10 cellular contexts compared by ENCODE assay signal in the genomic region with DNA sequence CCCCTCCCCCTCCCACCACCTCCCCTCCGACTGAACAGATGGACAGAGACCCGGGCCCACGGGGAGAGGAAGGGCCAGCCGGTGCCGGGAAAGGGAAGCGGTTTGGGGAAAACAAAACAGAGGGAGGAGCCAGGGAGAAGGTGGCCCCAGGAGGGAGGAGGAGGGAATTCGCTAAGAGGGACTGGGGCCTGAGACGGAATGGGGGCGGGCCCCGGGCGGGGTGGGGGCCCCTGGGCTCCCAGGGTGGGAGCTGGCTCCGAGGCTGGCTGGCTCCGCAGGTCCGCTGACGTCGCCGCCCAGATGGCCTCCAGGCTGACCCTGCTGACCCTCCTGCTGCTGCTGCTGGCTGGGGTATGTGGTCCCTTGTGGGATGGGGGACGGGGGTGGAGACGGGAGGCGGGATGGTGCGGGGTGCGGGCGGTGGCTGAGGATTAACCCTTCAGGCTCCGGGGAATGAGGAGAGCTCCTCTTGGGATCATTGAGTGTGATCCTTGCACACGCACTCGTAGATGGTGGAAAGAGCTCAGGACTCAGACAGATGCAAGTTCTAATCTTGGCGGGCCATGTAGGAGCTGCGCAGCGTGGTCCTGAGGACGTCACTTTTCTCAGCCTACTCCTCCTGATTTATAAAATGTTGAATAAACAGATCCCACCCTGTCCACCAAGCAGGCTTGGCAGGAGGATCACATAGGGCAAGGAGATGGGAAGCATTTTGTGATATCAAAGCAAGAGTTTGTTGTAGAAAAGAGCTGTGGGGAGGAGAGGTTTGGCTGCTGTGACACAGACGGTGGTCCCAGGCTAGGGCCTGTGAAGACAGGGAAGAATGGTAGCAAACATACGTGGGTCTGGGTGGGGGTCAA. TPM values are rescaled to one million over a fixed set of nuclear protein-coding genes. Genes with fewer than 3 reads are reported as not detected.
DNase-seq lines count a peak whose midpoint lies in the region; ATAC-seq, FAIRE-seq and TF ChIP-seq lines count a peak whose summit lies in the region.
"Had no signal": no experiment of that assay in that cellular context is flagged by ENCODE, and none has a peak within 500 bp of the region (broad histone marks: within the 10 kb centered on the region; RNA-seq: fewer than 3 reads in every experiment).

No MANE protein-coding gene starts in this region.

- H3K27me3 ChIP-seq in HCT116 (ENCODE audit: insufficient read depth, low read length) = no peaks in the 10 kb centered on the region

- no peaks in the 10 kb centered on the region for H4K20me1 ChIP-seq in HCT116 (ENCODE audit: insufficient read depth)

- H3K9me2 ChIP-seq in HCT116 (ENCODE audit: insufficient read depth) = no peaks in the 10 kb centered on the region

- H3K4me3 ChIP-seq in HCT116 (replicated peaks in 1 of 2; ENCODE audit: low read depth in 1 of 2, low read length in 2 of 2) (peak overlapping the region; percentile 19 to 26), cardiac fibroblast (replicated peaks in 1 of 2; ENCODE audit: low read depth in 2 of 2, low read length in 2 of 2) (peak overlapping the region; percentile 61 to 66), kidney (ENCODE audit: low read length in 2 of 2) (peak overlapping the region; percentile 70 to 81)

- peak overlapping the region; percentile 57 for H3K4me2 ChIP-seq in HCT116 (ENCODE audit: low read length)

- FAIRE-seq in kidney (lab: Jason Lieb, UNC) = no peak

- H3K79me2 ChIP-seq in HCT116 (ENCODE audit: insufficient read depth, low read length) = no peaks in the 10 kb centered on the region

- TF ChIP-seq RAD21 in HCT116 (IDR thresholded peaks at IDR 0.05; ENCODE audit: low read depth) = no peak

- ATAC-seq in HCT116 (peak; percentile 85), GM21381 (IDR thresholded peaks at IDR 0.05; ENCODE audit: unreplicated experiment) (no peak), GM18519 (IDR thresholded peaks at IDR 0.05; ENCODE audit: low FRiP score, unreplicated experiment) (no peak), HG02571 (IDR thresholded peaks at IDR 0.05; ENCODE audit: unreplicated experiment) (no peak)

- intact Hi-C loops in HCT116 (cut with micrococcal nuclease) = no loop called here
- intact Hi-C loops in kidney (cut with DNase I) = no loop called here

- H3K4me1 ChIP-seq in HCT116 (ENCODE audit: control insufficient read depth in 1 of 2, insufficient read depth in 2 of 2, low read length in 2 of 2) (peaks cover 0 to 9% of the 10 kb centered on the region in 2 experiments; a peak in 2 of 4 replicates), kidney (ENCODE audit: control insufficient read depth in 1 of 2, insufficient read depth in 1 of 2, low read depth in 1 of 2, low read length in 2 of 2) (peaks cover 0 to 6% of the 10 kb centered on the region in 2 donors)

- no TSS peak for BruUV-seq in HCT116 (replicated peaks; lab: Mats Ljungman, UMichigan)

- TF ChIP-seq POLR2A in HCT116 (IDR thresholded peaks at IDR 0.05; ENCODE audit: borderline replicate concordance, extremely low read depth, insufficient read depth, insufficient read length) = no peak

- POLR2A ChIA-PET in HCT116 (lab: Charles Lee) = interaction anchor here (0.6 kb wide), 1 partner anchor 29 kb away, joined by 4 read pairs; no protein-coding TSS in a partner anchor

- RAD21 ChIA-PET in HCT116 (lab: Charles Lee; ENCODE audit: low non-redundant PET in 1 of 2, low total read pairs in 2 of 2, uncharacterized antibody in 2 of 2, unreplicated experiment in 2 of 2) = no interaction called here

- no peak overlapping the region for H2AFZ ChIP-seq in HCT116 (ENCODE audit: low read depth, low read length, poor library complexity, severe bottlenecking)

- H3K27ac ChIP-seq in HCT116 (ENCODE audit: low read depth, low read length) = no peak overlapping the region
- peak overlapping the region; percentile 74 to 93 for H3K27ac ChIP-seq in kidney (ENCODE audit: low read depth in 2 of 2, low read length in 2 of 2)

- H3K9ac ChIP-seq in HCT116 (ENCODE audit: low read length) (no peak overlapping the region), kidney (ENCODE audit: low read length in 2 of 2) (peak overlapping the region; percentile 46 to 68)

- CTCF ChIA-PET in HCT116 (lab: Charles Lee) = no interaction called here

- H3K36me3 ChIP-seq in HCT116 (ENCODE audit: control insufficient read depth in 1 of 2, insufficient read depth in 2 of 2, low read length in 2 of 2) (no peaks in the 10 kb centered on the region), kidney (ENCODE audit: control insufficient read depth in 1 of 2, insufficient read depth in 2 of 2, low read length in 2 of 2) (peaks cover 0 to 4% of the 10 kb centered on the region in 2 donors)

- H3K9me3 ChIP-seq in HCT116 (ENCODE audit: control insufficient read depth in 1 of 2, insufficient read depth in 1 of 2, low read depth in 1 of 2, low read length in 2 of 2) = no peaks in the 10 kb centered on the region
- no peaks in the 10 kb centered on the region for H3K9me3 ChIP-seq in kidney (ENCODE audit: control insufficient read depth in 1 of 2, low read length in 2 of 2)

- DNase-seq in HCT116 (ENCODE audit: low read depth, low spot score) = no peak
- peak; percentile 65 to 88 for DNase-seq in cardiac fibroblast (ENCODE audit: low read depth in 2 of 2)
- DNase-seq in kidney = peak; percentile 95
- DNase-seq in smooth muscle cell of the brain vasculature (ENCODE audit: low read depth, low spot score) = peak; percentile 17
- no peak for DNase-seq in AML-193 (lab: John Stamatoyannopoulos, UW)

- TF ChIP-seq CTCF in HCT116 (IDR thresholded peaks at IDR 0.05 in 2 of 3, conservative IDR thresholded peaks at IDR 0.05 in 1 of 3; ENCODE audit: borderline replicate concordance in 1 of 3, insufficient read depth in 1 of 3, low read depth in 2 of 3, low read length in 2 of 3) (no peak), cardiac fibroblast (IDR thresholded peaks at IDR 0.05; ENCODE audit: low read depth, low read length) (no peak), kidney (IDR thresholded peaks at IDR 0.05; ENCODE audit: borderline replicate concordance, extremely low read depth, insufficient read depth) (no peak)

TF ChIP-seq in HCT116, 20 proteins besides CTCF, POLR2A, EP300 and RAD21:
- TF ChIP-seq TCF7L2 (IDR thresholded peaks at IDR 0.05; ENCODE audit: borderline replicate concordance, extremely low read depth, insufficient read depth, insufficient read length) = no peak
- no peak for TF ChIP-seq CBX3 (IDR thresholded peaks at IDR 0.05; ENCODE audit: low read depth)
- TF ChIP-seq YY1 (IDR thresholded peaks at IDR 0.05; ENCODE audit: extremely low read depth, insufficient replicate concordance, low read depth, low read length) = no peak
- no peak for TF ChIP-seq ZFX (IDR thresholded peaks at IDR 0.05)
- TF ChIP-seq, protein P1, sequence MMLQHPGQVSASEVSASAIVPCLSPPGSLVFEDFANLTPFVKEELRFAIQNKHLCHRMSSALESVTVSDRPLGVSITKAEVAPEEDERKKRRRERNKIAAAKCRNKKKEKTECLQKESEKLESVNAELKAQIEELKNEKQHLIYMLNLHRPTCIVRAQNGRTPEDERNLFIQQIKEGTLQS (IDR thresholded peaks at IDR 0.05) = no peak
- TF ChIP-seq, protein P2, sequence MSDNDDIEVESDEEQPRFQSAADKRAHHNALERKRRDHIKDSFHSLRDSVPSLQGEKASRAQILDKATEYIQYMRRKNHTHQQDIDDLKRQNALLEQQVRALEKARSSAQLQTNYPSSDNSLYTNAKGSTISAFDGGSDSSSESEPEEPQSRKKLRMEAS (IDR thresholded peaks at IDR 0.05) = no peak

RNA-seq across cellular contexts. Expression of gene SERPING1, which starts 0.7 kb away (rescaled TPM):
- total RNA-seq in HCT116 (2021; ENCODE audit: unreplicated experiment) = 3.4 TPM
- polyA plus RNA-seq in HCT116 (2012) = 4.1 and 4.6 TPM in 2 replicates
- 785 TPM for total RNA-seq in kidney
- polyA plus RNA-seq in kidney (ENCODE audit: insufficient read depth, low read depth, low replicate concordance) = 361 TPM
- total RNA-seq: HT1080, pulmonary artery endothelial cell had no signal

RNA-seq across cellular contexts. Expression of gene UBE2L6, which starts 30.7 kb away (rescaled TPM):
- 24.8 TPM for total RNA-seq in HCT116 (2021; ENCODE audit: unreplicated experiment)
- 26.7 and 28.2 TPM in 2 replicates for polyA plus RNA-seq in HCT116 (2012)
- 71.4 TPM for total RNA-seq in kidney
- polyA plus RNA-seq in kidney (ENCODE audit: insufficient read depth, low read depth, low replicate concordance) = 73.9 TPM

RNA-seq across cellular contexts. Expression of gene YPEL4, which starts 51.5 kb away (rescaled TPM):
- total RNA-seq in HCT116 (2021; ENCODE audit: unreplicated experiment) (0.32 TPM), kidney (0.82 TPM)
- polyA plus RNA-seq in HCT116 (2012) = 0.52 and 0.83 TPM in 2 replicates
- polyA plus RNA-seq in kidney (ENCODE audit: insufficient read depth, low read depth, low replicate concordance) = 0.88 TPM

RNA-seq across cellular contexts. Expression of gene CLP1, which starts 59.4 kb away (rescaled TPM):
- 17.7 TPM for total RNA-seq in HCT116 (2021; ENCODE audit: unreplicated experiment)
- polyA plus RNA-seq in HCT116 (2012) = 13.1 and 13.8 TPM in 2 replicates
- 12.2 TPM for total RNA-seq in kidney
- 8.5 TPM for polyA plus RNA-seq in kidney (ENCODE audit: insufficient read depth, low read depth, low replicate concordance)

Comparison
In these comparisons a context has a peak if more than half of its experiments do, and no peak if none do; other contexts are left out.
1. DNase-seq: peak in cardiac fibroblast (2 of 2), kidney (single experiment) and smooth muscle cell of the brain vasculature (single experiment); none in HCT116 (single experiment) and AML-193 (0 of 2).
2. H3K4me3 ChIP-seq: peak in every context shown above with its lines; median percentile 76 in kidney; 64 in cardiac fibroblast; 22 in HCT116.
3. RNA of gene SERPING1, which starts 0.7 kb away (total RNA-seq): 785 TPM in kidney (single experiment); 3.4 TPM in HCT116 (single experiment); every median in the first group is over 100 times any median in the second.